8 cellular contexts compared by ENCODE assay signal in the genomic region with DNA sequence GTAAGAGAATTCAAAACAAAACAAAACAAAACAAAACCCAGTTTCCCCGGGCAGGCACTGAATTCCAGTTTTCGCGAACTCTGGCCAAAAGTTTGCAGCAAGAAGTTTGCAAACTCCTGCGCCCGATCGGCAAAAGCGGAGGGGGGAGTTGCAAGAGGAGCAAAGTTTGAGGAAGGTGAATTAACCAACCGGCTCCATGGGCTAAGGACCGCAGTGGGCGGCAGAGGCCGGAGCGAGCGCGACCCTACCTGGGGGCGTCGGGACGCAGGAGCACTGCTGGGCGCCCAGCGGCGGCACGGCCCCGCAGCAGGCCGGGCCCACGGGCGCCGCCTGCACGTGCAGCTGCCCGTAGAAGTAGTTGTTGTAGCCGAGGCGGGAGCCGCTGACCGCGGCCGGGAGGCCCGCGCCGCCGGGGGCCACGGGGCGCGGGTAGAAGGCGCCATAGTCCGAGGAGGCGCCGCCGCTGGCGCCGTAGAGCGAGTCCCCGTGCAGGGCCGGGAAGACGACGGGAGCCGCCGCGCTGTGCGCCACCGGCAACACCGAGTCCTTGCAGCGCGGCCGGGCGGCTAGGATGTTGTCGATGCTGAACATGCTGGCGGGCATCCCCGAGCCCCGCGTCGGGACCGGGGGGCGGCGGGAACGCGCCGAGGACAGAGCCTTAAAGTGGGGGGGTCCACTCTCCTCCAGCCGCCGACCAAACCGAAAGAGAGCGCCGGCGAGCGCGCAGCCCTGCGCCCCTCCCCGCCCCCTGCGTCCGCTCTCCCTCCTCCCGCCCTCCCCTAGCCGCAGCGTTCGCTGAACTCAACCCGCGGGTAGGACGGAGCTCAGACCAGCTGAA. TPM values are rescaled to one million over a fixed set of nuclear protein-coding genes. Genes with fewer than 3 reads are reported as not detected.
A peak's percentile ranks its signal among the peaks of the same experiment; 100 is the strongest.
DNase-seq lines count a peak whose midpoint lies in the region; ATAC-seq and TF ChIP-seq lines count a peak whose summit lies in the region.

Gene GSC (minus strand): TSS at position 701 of the 838 bp plus-strand sequence. CDS start 98 bp downstream, at position 603.

- peak; percentile 36 for DNase-seq in M059J (ENCODE audit: low read depth)
- DNase-seq in ascending aorta (ENCODE audit: low spot score in 2 of 2), result no peak
- peak in 2 of 3 donors; percentile 5 to 34 for DNase-seq in immature natural killer cell
- DNase-seq in epidermal melanocyte (ENCODE audit: insufficient read length, low spot score), result no peak
- DNase-seq in CD1c-positive myeloid dendritic cell (ENCODE audit: extremely low spot score), result no peak

- H3K4me1 ChIP-seq in ascending aorta, result peaks cover 0 to 4% of the 10 kb centered on the region in 2 donors

- TF ChIP-seq CTCF in C4-2B (conservative IDR thresholded peaks at IDR 0.05), result no peak; the same call in 1 of the 2 replicates
- TF ChIP-seq CTCF in ascending aorta (IDR thresholded peaks at IDR 0.05), result no peak

- intact Hi-C loops in ascending aorta (cut with DNase I), result no loop called here

- peaks cover 42 to 50% (median 50%) of the 10 kb centered on the region in 3 donors for H3K27me3 Mint-ChIP-seq in immature natural killer cell (ENCODE audit: low read depth in 3 of 3)
- peaks cover 95% of the 10 kb centered on the region for H3K27me3 Mint-ChIP-seq in stimulated activated memory B cell treated with anti-CD40 and anti-IgM and Interleukin-4, amounts not matched to agents 10 μg/mL and 1 μg/mL and 100 μg/mL, for 72 hours

- H3K27ac ChIP-seq in C4-2B (peak within 1 kb of the TSS; percentile 89), ascending aorta (no peak within 1 kb of the TSS)

- peaks cover 6 to 16% of the 10 kb centered on the region in 2 donors for H3K4me1 Mint-ChIP-seq in immature natural killer cell
- peaks cover 7% of the 10 kb centered on the region for H3K4me1 Mint-ChIP-seq in stimulated activated memory B cell treated with anti-CD40 and anti-IgM and Interleukin-4, amounts not matched to agents 10 μg/mL and 1 μg/mL and 100 μg/mL, for 72 hours

- no peaks in the 10 kb centered on the region for H3K9me3 ChIP-seq in ascending aorta

- no peak for ATAC-seq in stimulated activated memory B cell treated with anti-CD40 and anti-IgM and Interleukin-4, amounts not matched to agents 10 μg/mL and 1 μg/mL and 100 μg/mL, for 72 hours
- no peak for ATAC-seq in GM21786 (IDR thresholded peaks at IDR 0.05; ENCODE audit: unreplicated experiment)

- H3K27ac Mint-ChIP-seq in immature natural killer cell, result no peak within 1 kb of the TSS
- no peak within 1 kb of the TSS for H3K27ac Mint-ChIP-seq in stimulated activated memory B cell treated with anti-CD40 and anti-IgM and Interleukin-4, amounts not matched to agents 10 μg/mL and 1 μg/mL and 100 μg/mL, for 72 hours

- peak within 1 kb of the TSS; percentile 69 to 88 (median 81) for H3K4me3 Mint-ChIP-seq in immature natural killer cell
- H3K4me3 Mint-ChIP-seq in stimulated activated memory B cell treated with anti-CD40 and anti-IgM and Interleukin-4, amounts not matched to agents 10 μg/mL and 1 μg/mL and 100 μg/mL, for 72 hours, result peak within 1 kb of the TSS; percentile 62

- H3K36me3 ChIP-seq in ascending aorta, result no peaks in the 10 kb centered on the region

- H3K9me3 Mint-ChIP-seq in immature natural killer cell, result no peaks in the 10 kb centered on the region
- H3K9me3 Mint-ChIP-seq in stimulated activated memory B cell treated with anti-CD40 and anti-IgM and Interleukin-4, amounts not matched to agents 10 μg/mL and 1 μg/mL and 100 μg/mL, for 72 hours, result no peaks in the 10 kb centered on the region

- peaks cover 31% of the 10 kb centered on the region for H3K27me3 ChIP-seq in ascending aorta

- H3K4me3 ChIP-seq in ascending aorta, result peak within 1 kb of the TSS; percentile 54 to 83

- peaks cover 0 to 6% (median 0%) of the 10 kb centered on the region in 3 donors for H3K36me3 Mint-ChIP-seq in immature natural killer cell
- H3K36me3 Mint-ChIP-seq in stimulated activated memory B cell treated with anti-CD40 and anti-IgM and Interleukin-4, amounts not matched to agents 10 μg/mL and 1 μg/mL and 100 μg/mL, for 72 hours, result no peaks in the 10 kb centered on the region

RNA-seq across cellular contexts. Expression of gene GSC, which starts in this region (rescaled TPM):
- 0.25 TPM in 1 of 2 replicates, not detected in the other for total RNA-seq in M059J (2014; rRNA removed; shearing (Covaris generic))
- total RNA-seq in ascending aorta, result not detected
- not detected for polyA plus RNA-seq in immature natural killer cell

Comparison
In these comparisons a context has a peak if more than half of its experiments do, and no peak if none do; other contexts are left out.
1. Peak in DNase-seq in M059J; RNA of the gene not detected or under 1 TPM.
2. Peak in DNase-seq in immature natural killer cell; RNA of the gene not detected or under 1 TPM.